Comparison of ENCODE assay signal across 8 cellular contexts in the genomic region with DNA sequence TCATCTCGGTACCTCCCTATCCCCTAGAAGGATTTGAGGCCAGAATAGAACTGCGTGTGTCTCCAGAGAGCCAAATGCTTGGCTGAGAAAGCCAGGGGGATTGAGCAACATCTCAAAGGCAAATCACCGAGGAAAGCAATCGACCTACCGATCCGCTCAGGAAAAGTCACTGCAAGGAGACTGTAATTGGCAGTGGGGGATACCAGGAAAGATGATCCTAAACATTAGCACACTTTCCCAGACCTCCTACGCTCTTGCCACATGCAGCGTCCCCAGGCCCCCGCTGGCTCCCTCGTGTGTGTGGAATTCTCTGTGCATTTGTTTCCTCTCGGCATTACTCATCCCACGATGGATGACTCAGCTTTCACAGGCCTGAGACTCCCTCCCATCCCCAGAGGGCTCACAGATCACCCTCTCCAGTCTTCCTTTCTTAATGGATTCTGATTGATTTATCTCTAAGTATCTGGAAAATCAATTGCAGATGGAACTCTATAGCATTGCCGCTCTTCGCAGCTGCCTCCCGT.
DNase-seq lines count a peak whose midpoint lies in the region; ATAC-seq, FAIRE-seq and TF ChIP-seq lines count a peak whose summit lies in the region.

No MANE protein-coding gene starts in this region.

- ATAC-seq in GM18498 (IDR thresholded peaks at IDR 0.05; ENCODE audit: unreplicated experiment), result no peak

- TF ChIP-seq CTCF in choroid plexus epithelial cell (conservative IDR thresholded peaks at IDR 0.05; ENCODE audit: low read depth, low read length) (peak; percentile 78), lower leg skin (IDR thresholded peaks at IDR 0.05) (no peak), GM13976 (IDR thresholded peaks at IDR 0.05; ENCODE audit: borderline replicate concordance, control extremely low read depth, extremely low read depth, insufficient read depth, missing control alignments) (no peak)

- DNase-seq in NCI-H2227 (lab: John Stamatoyannopoulos, UW; ENCODE audit: unreplicated experiment) (peak; percentile 21), NCI-H2227 treated with DMSO at 0.1 percent for 48 hours (lab: John Stamatoyannopoulos, UW) (no peak), choroid plexus epithelial cell (ENCODE audit: low read depth) (peak; percentile 97), lower leg skin (ENCODE audit: low spot score in 2 of 2) (peak; percentile 82 to 92), urothelium cell line (ENCODE audit: low spot score) (peak; percentile 95), NCI-H1436 treated with DMSO at 0.1 percent for 48 hours (lab: John Stamatoyannopoulos, UW) (no peak), GM13976 (ENCODE audit: low spot score) (no peak)

- peak; percentile 92 for FAIRE-seq in urothelium cell line (lab: Jason Lieb, UNC)

- in situ Hi-C loops in GM13976 (cut with MboI; ENCODE audit: low sequenced_read_pairs, unreplicated experiment), result no loop called here

- peak overlapping the region; percentile 17 for H3K4me3 ChIP-seq in choroid plexus epithelial cell (ENCODE audit: low read depth, low read length)
- no peak overlapping the region for H3K4me3 ChIP-seq in lower leg skin (ENCODE audit: low read depth, poor library complexity, severe bottlenecking)

- intact Hi-C loops in lower leg skin (cut with DNase I; ENCODE audit: low total_unique reads), result no loop called here

- TF ChIP-seq POLR2A in lower leg skin (IDR thresholded peaks at IDR 0.05), result no peak

- WGBS in lower leg skin, 2 donors, result 25% methylated on average over 15 of the region's 15 CpGs

Comparison
In these comparisons a context has a peak if more than half of its experiments do, and no peak if none do; other contexts are left out.
1. DNase-seq: peak in NCI-H2227 (single experiment), choroid plexus epithelial cell (single experiment), lower leg skin (2 of 2) and urothelium cell line (single experiment); none in NCI-H2227 treated with DMSO at 0.1 percent for 48 hours (single experiment), NCI-H1436 treated with DMSO at 0.1 percent for 48 hours (single experiment) and GM13976 (single experiment).